ENCODE assay signal across 15 cellular contexts in genomic region chr12:26032719-26033241, GRCh38.
DNase-seq lines count a peak whose midpoint lies in the region; ATAC-seq and TF ChIP-seq lines count a peak whose summit lies in the region.
"Had no signal": no experiment of that assay in that cellular context is flagged by ENCODE, and none has a peak within 500 bp of the region (broad histone marks: within the 10 kb centered on the region; RNA-seq: fewer than 3 reads in every experiment).

No MANE protein-coding gene starts in this region.

- H3K9me3 ChIP-seq in uterus: no peaks in the 10 kb centered on the region
- no peaks in the 10 kb centered on the region for H3K9me3 ChIP-seq in CD4-positive, alpha-beta T cell (ENCODE audit: control insufficient read depth, low read length)
- H3K9me3 ChIP-seq: esophagus muscularis mucosa had no signal

- TF ChIP-seq POLR2A in uterus (IDR thresholded peaks at IDR 0.05): no peak

- no peaks in the 10 kb centered on the region for H3K36me3 Mint-ChIP-seq in CD4-positive, alpha-beta T cell (ENCODE audit: low read depth)
- H3K36me3 Mint-ChIP-seq: CD8-positive, alpha-beta memory T cell had no signal

- H3K27ac ChIP-seq in uterus: no peak overlapping the region
- H3K27ac ChIP-seq in CD4-positive, alpha-beta T cell (ENCODE audit: low read depth, low read length): no peak overlapping the region
- H3K27ac ChIP-seq: esophagus muscularis mucosa had no signal

- POLR2A ChIA-PET in BJ (lab: Charles Lee) (interaction anchor here (0.6 kb wide), 1 partner anchor 152 kb away, joined by 5 read pairs; no protein-coding TSS in a partner anchor), HEK293T (lab: Yijun Ruan, JAX) (interaction anchor here (0.9 kb wide), 1 partner anchor 80 kb away, joined by 3 read pairs; no protein-coding TSS in a partner anchor)
- POLR2A ChIA-PET in CD4-positive, alpha-beta T cell (lab: Charles Lee): interaction anchor here (0.6 kb wide), 1 partner anchor 1975 kb away, joined by 4 read pairs; no protein-coding TSS in a partner anchor

- H3K36me3 ChIP-seq in BJ (ENCODE audit: control insufficient read depth, insufficient read depth, low read length): no peaks in the 10 kb centered on the region
- no peaks in the 10 kb centered on the region for H3K36me3 ChIP-seq in uterus
- H3K36me3 ChIP-seq: esophagus muscularis mucosa had no signal

- H3K4me3 ChIP-seq in BJ (ENCODE audit: low read depth, low read length): no peak overlapping the region
- no peak overlapping the region for H3K4me3 ChIP-seq in uterus
- H3K4me3 ChIP-seq: esophagus muscularis mucosa had no signal

- CTCF ChIA-PET in BJ (lab: Yijun Ruan, JAX) (interaction anchor here (1.0 to 2.1 kb wide), 4 partner anchors 16 to 596 kb away, joined by 3 to 12 read pairs (median 4); partner anchors contain the start of gene RASSF8), HEK293T (lab: Yijun Ruan, JAX) (interaction anchor here (0.7 kb wide), 1 partner anchor 16 kb away, joined by 5 read pairs; no protein-coding TSS in a partner anchor)
- CTCF ChIA-PET in CD4-positive, alpha-beta T cell (lab: Charles Lee): interaction anchor here (0.8 kb wide), 1 partner anchor 10 kb away, joined by 3 read pairs; no protein-coding TSS in a partner anchor

- ATAC-seq in SK-N-SH treated with all-trans-retinoic acid at 6 μM for 48 hours (peak; percentile 30; the same call in 1 of the 3 replicates), left colon (peak; percentile 52), left cardiac atrium (no peak)
- no peak for ATAC-seq in CD4-positive, alpha-beta T cell (ENCODE audit: poor library complexity)
- ATAC-seq: stimulated activated naive CD8-positive, alpha-beta T cell treated with anti-CD3 and anti-CD28 coated beads, Interleukin-15, amount 100 ng/mL, for 72 hours had no signal

- no peaks in the 10 kb centered on the region for H3K27me3 Mint-ChIP-seq in CD4-positive, alpha-beta T cell
- H3K27me3 Mint-ChIP-seq: stimulated activated naive CD8-positive, alpha-beta T cell treated with anti-CD3 and anti-CD28 coated beads, Interleukin-15, amount 100 ng/mL, for 72 hours had no signal

- H3K27ac Mint-ChIP-seq in CD4-positive, alpha-beta T cell: no peak overlapping the region
- H3K27ac Mint-ChIP-seq: activated naive CD4-positive, alpha-beta T cell treated with anti-CD3 and anti-CD28 coated beads for 36 hours; CD8-positive, alpha-beta memory T cell had no signal

- no peaks in the 10 kb centered on the region for H3K4me1 Mint-ChIP-seq in CD4-positive, alpha-beta T cell (ENCODE audit: low read depth)
- H3K4me1 Mint-ChIP-seq: CD8-positive, alpha-beta memory T cell; stimulated activated naive CD8-positive, alpha-beta T cell treated with anti-CD3 and anti-CD28 coated beads, Interleukin-15, amount 100 ng/mL, for 72 hours had no signal

- intact Hi-C loops in left colon (cut with DNase I, micrococcal nuclease): loop anchor here in 1 of 2 donors (10.0 kb wide), 1 partner anchor 598 kb away; no protein-coding TSS in a partner anchor
- intact Hi-C loops in uterus (cut with DNase I; ENCODE audit: low total_unique reads): loop anchor here (10.0 kb wide), 1 partner anchor 78 kb away; the partner anchor contains the start of gene RASSF8
- intact Hi-C loops in CD4-positive, alpha-beta T cell (cut with DNase I, micrococcal nuclease): no loop called here
- intact Hi-C loops in left cardiac atrium (cut with DNase I): loop anchor here in 1 of 2 donors (10.0 kb wide), 1 partner anchor 448 kb away; no protein-coding TSS in a partner anchor

- DNase-seq in BJ (ENCODE audit: low read depth) (peak; percentile 34), HEK293T (ENCODE audit: extremely low spot score) (no peak), left colon (no peak), H4 (ENCODE audit: low spot score) (no peak), uterus (no peak), left cardiac atrium (no peak)
- DNase-seq in CD4-positive, alpha-beta T cell: no peak
- DNase-seq: activated naive CD4-positive, alpha-beta T cell treated with anti-CD3 and anti-CD28 coated beads for 36 hours; CD8-positive, alpha-beta memory T cell; cerebellar nuclear complex; NCI-H1694; stimulated activated naive CD8-positive, alpha-beta T cell treated with anti-CD3 and anti-CD28 coated beads, Interleukin-15, amount 100 ng/mL, for 72 hours; T-helper 9 cell had no signal

- no peak overlapping the region for H3K4me3 Mint-ChIP-seq in CD4-positive, alpha-beta T cell
- H3K4me3 Mint-ChIP-seq: activated naive CD4-positive, alpha-beta T cell treated with anti-CD3 and anti-CD28 coated beads for 36 hours; CD8-positive, alpha-beta memory T cell; stimulated activated naive CD8-positive, alpha-beta T cell treated with anti-CD3 and anti-CD28 coated beads, Interleukin-15, amount 100 ng/mL, for 72 hours had no signal

- peaks cover 0 to 5% of the 10 kb centered on the region in 2 donors for H3K4me1 ChIP-seq in uterus

- no peaks in the 10 kb centered on the region for H3K27me3 ChIP-seq in BJ (ENCODE audit: control insufficient read depth, insufficient read depth, low read length)
- no peaks in the 10 kb centered on the region for H3K27me3 ChIP-seq in uterus
- H3K27me3 ChIP-seq in CD4-positive, alpha-beta T cell (ENCODE audit: control insufficient read depth, insufficient read depth, low read length): no peaks in the 10 kb centered on the region
- H3K27me3 ChIP-seq: esophagus muscularis mucosa had no signal

- no peak for TF ChIP-seq CTCF in BJ (IDR thresholded peaks at IDR 0.05; ENCODE audit: insufficient read depth, low read depth, low read length)
- TF ChIP-seq CTCF in uterus (IDR thresholded peaks at IDR 0.05): no peak
- no peak for TF ChIP-seq CTCF in CD4-positive, alpha-beta T cell (IDR thresholded peaks at IDR 0.05)

- H3K9me3 Mint-ChIP-seq in CD4-positive, alpha-beta T cell: no peaks in the 10 kb centered on the region
- H3K9me3 Mint-ChIP-seq: activated naive CD4-positive, alpha-beta T cell treated with anti-CD3 and anti-CD28 coated beads for 36 hours; CD8-positive, alpha-beta memory T cell; stimulated activated naive CD8-positive, alpha-beta T cell treated with anti-CD3 and anti-CD28 coated beads, Interleukin-15, amount 100 ng/mL, for 72 hours had no signal

TF ChIP-seq in HEK293T, 16 proteins besides CTCF, POLR2A, EP300 and RAD21:
- TF ChIP-seq SP1 (IDR thresholded peaks at IDR 0.05) (no peak), PKNOX1 (IDR thresholded peaks at IDR 0.05) (0 out of 2 replicates have a peak, but pooled peaks have one; percentile 6), FOXM1 (IDR thresholded peaks at IDR 0.05; ENCODE audit: borderline replicate concordance) (no peak), FOXK2 (IDR thresholded peaks at IDR 0.05) (no peak), BHLHE40 (IDR thresholded peaks at IDR 0.05; ENCODE audit: borderline replicate concordance) (no peak), SUZ12 (IDR thresholded peaks at IDR 0.05) (no peak), TARDBP (IDR thresholded peaks at IDR 0.05) (no peak), FOXA1 (IDR thresholded peaks at IDR 0.05) (0 out of 2 replicates have a peak, but pooled peaks have one; percentile 31), HDGF (IDR thresholded peaks at IDR 0.05; ENCODE audit: borderline replicate concordance) (no peak), ZNF384 (IDR thresholded peaks at IDR 0.05) (no peak)
TF ChIP-seq in HEK293T: peak in this region for 2.

TF ChIP-seq in SK-N-SH treated with all-trans-retinoic acid at 6 μM for 48 hours, 23 proteins besides CTCF, POLR2A, EP300 and RAD21 (continues in another document):
- TF ChIP-seq RARB (CRISPR knock-in tag; IDR thresholded peaks at IDR 0.05) (no peak), SNAI2 (CRISPR knock-in tag; IDR thresholded peaks at IDR 0.05) (no peak), ISL1 (CRISPR knock-in tag; IDR thresholded peaks at IDR 0.05) (no peak), TOX (CRISPR knock-in tag; IDR thresholded peaks at IDR 0.05; ENCODE audit: borderline replicate concordance) (no peak), PATZ1 (CRISPR knock-in tag; IDR thresholded peaks at IDR 0.05; ENCODE audit: borderline replicate concordance) (no peak), TCF4 (CRISPR knock-in tag; IDR thresholded peaks at IDR 0.05; ENCODE audit: borderline replicate concordance) (no peak), ZNF70 (CRISPR knock-in tag; IDR thresholded peaks at IDR 0.05) (no peak), POU6F1 (CRISPR knock-in tag; IDR thresholded peaks at IDR 0.05; ENCODE audit: borderline replicate concordance, low read depth) (no peak), BACH2 (CRISPR knock-in tag; IDR thresholded peaks at IDR 0.05; ENCODE audit: borderline replicate concordance) (no peak), CSDC2 (CRISPR knock-in tag; IDR thresholded peaks at IDR 0.05) (no peak)

Comparison
In these comparisons a context has a peak if more than half of its experiments do, and no peak if none do; other contexts are left out.
1. ATAC-seq: peak in SK-N-SH treated with all-trans-retinoic acid at 6 μM for 48 hours (single experiment) and left colon (single experiment); none in CD4-positive, alpha-beta T cell (single experiment) and left cardiac atrium (0 of 2).